ENCODE assay signal across 32 cellular contexts in the genomic region with DNA sequence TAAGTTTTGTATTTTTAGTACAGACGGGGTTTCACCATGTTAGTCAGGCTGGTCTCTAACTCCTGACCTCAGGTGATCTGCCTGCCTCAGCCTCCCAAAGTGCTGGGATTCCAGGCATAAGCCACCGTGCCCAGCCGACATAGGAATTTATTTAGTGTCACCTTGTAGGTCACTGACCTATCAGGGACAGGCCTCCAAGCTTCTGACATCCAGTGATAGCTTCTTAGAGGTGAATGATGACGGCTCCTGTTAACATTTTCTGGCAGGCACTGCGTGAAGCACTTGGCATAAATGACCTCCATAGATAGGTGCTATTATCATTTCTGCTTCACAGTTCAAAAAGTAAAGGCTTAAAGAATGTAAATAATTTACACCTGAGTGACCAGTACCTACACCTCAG.
"Had no signal": no experiment of that assay in that cellular context is flagged by ENCODE, and none has a peak within 500 bp of the region (broad histone marks: within the 10 kb centered on the region; RNA-seq: fewer than 3 reads in every experiment).

No MANE protein-coding gene starts in this region.

- ATAC-seq: activated CD8-positive, alpha-beta T cell treated with anti-CD3 and anti-CD28 coated beads for 36 hours; activated T-cell treated with anti-CD3 and anti-CD28 coated beads, Interleukin-2, amount 50 U/mL, for 72 hours; activated T-helper 17 cell treated with anti-CD3 and anti-CD28 coated beads, Interleukin-2, amount 50 U/mL, for 72 hours; PC-3 had no signal

- H3K4me3 ChIP-seq: MG63, Peyer's patch, SK-N-MC had no signal

- H3K9me3 ChIP-seq: MG63 had no signal

- H3K4me1 ChIP-seq: Peyer's patch had no signal

- H3K36me3 ChIP-seq: brain microvascular endothelial cell, MG63, Peyer's patch had no signal

- H3K27me3 ChIP-seq: brain microvascular endothelial cell, Peyer's patch had no signal

- H3K27ac ChIP-seq: brain microvascular endothelial cell, Peyer's patch, SK-N-MC had no signal

- DNase-seq: activated CD4-positive, alpha-beta T cell treated with anti-CD3 and anti-CD28 coated beads, Interleukin-2, amount 10 ng/mL, durations not matched to agents 24 days and 14 days; activated CD4-positive, alpha-beta T cell treated with anti-CD3 and anti-CD28 coated beads, Interleukin-2, amount 50 U/mL, for 4 hours; activated CD8-positive, alpha-beta T cell treated with anti-CD3 and anti-CD28 coated beads for 36 hours; activated effector memory CD4-positive, alpha-beta T cell treated with anti-CD3 and anti-CD28 coated beads, Interleukin-2, amount 50 U/mL, for 16 hours; activated naive CD4-positive, alpha-beta T cell; activated naive CD4-positive, alpha-beta T cell treated with anti-CD3 and anti-CD28 coated beads, Interleukin-2, amount 50 U/mL, for 16 hours; activated naive CD8-positive, alpha-beta T cell treated with anti-CD3 and anti-CD28 coated beads for 36 hours; activated T-cell treated with anti-CD3 and anti-CD28 coated beads, Interleukin-2, amount 50 U/mL, for 1 hour; activated T-cell treated with anti-CD3 and anti-CD28 coated beads, Interleukin-2, amount 50 U/mL, for 72 hours; amniotic stem cell; aorta; brain microvascular endothelial cell; Kasumi-1; KG1; MG63; NCI-H1048; NCI-H1105 treated with DMSO at 0.1 percent for 48 hours; NCI-H1436; NCI-H1694; NCI-H1930; NCI-H2081 treated with DMSO at 0.1 percent for 48 hours; NCI-H226; NCI-H446 treated with DMSO at 0.1 percent for 48 hours; NCI-H524; NCI-H69; NCI-H82; NK-92 treated with Interleukin-12 subunit alpha and Interleukin-12 subunit beta, amount 100 ng/mL, for 24 hours; PC-3; Peyer's patch; RPMI8226 had no signal
